In genomic region chr11:125514336-125515101, GRCh38 we compare ENCODE assay signal across 8 cellular contexts. TPM values are rescaled to one million over a fixed set of nuclear protein-coding genes. Genes with fewer than 3 reads are reported as not detected.
DNase-seq lines count a peak whose midpoint lies in the region; ATAC-seq and TF ChIP-seq lines count a peak whose summit lies in the region.

No MANE protein-coding gene starts in this region.

- H3K27me3 Mint-ChIP-seq in activated CD4-positive, alpha-beta T cell treated with anti-CD3 and anti-CD28 coated beads, Interleukin-2, amount 10 ng/mL, durations not matched to agents 24 days and 14 days = no peaks in the 10 kb centered on the region

- H3K9me3 ChIP-seq in WERI-Rb-1 (ENCODE audit: severe bottlenecking) = no peaks in the 10 kb centered on the region

- H3K36me3 Mint-ChIP-seq in activated CD4-positive, alpha-beta T cell treated with anti-CD3 and anti-CD28 coated beads, Interleukin-2, amount 10 ng/mL, durations not matched to agents 24 days and 14 days (ENCODE audit: low read depth) = peaks cover 6% of the 10 kb centered on the region

- DNase-seq in ELF-1 (ENCODE audit: low read depth, low spot score) (peak; percentile 16), Kasumi-1 (lab: John Stamatoyannopoulos, UW) (peak; percentile 94 to 98), fibroblast of peridontal ligament (ENCODE audit: extremely low read depth) (peak; percentile 25), WERI-Rb-1 (no peak), NCI-H1930 (lab: John Stamatoyannopoulos, UW) (no peak)
- peak; percentile 85 for DNase-seq in activated CD4-positive, alpha-beta T cell treated with anti-CD3 and anti-CD28 coated beads, Interleukin-2, amount 10 ng/mL, durations not matched to agents 24 days and 14 days
- DNase-seq in stimulated activated CD8-positive, alpha-beta memory T cell treated with anti-CD3 and anti-CD28 coated beads, Interleukin-7, amount 100 ng/mL, for 48 hours (ENCODE audit: extremely low read depth in 1 of 2, low read depth in 1 of 2) = peak; percentile 33 to 53

- no peak overlapping the region for H3K4me3 ChIP-seq in WERI-Rb-1 (ENCODE audit: low read depth, low read length)

- TF ChIP-seq CTCF in WERI-Rb-1 (IDR thresholded peaks at IDR 0.05; ENCODE audit: low read depth, low read length) = no peak

- H3K27ac Mint-ChIP-seq in activated CD4-positive, alpha-beta T cell treated with anti-CD3 and anti-CD28 coated beads, Interleukin-2, amount 10 ng/mL, durations not matched to agents 24 days and 14 days = peak overlapping the region; percentile 88

- H3K27ac ChIP-seq in WERI-Rb-1 = no peak overlapping the region

- no peaks in the 10 kb centered on the region for H3K27me3 ChIP-seq in WERI-Rb-1 (ENCODE audit: insufficient read depth, low read depth, severe bottlenecking)

- H3K36me3 ChIP-seq in WERI-Rb-1 = no peaks in the 10 kb centered on the region

- ATAC-seq in GM21717 (IDR thresholded peaks at IDR 0.05; ENCODE audit: unreplicated experiment) = peak; percentile 74

- peaks cover 4% of the 10 kb centered on the region for H3K9me3 Mint-ChIP-seq in activated CD4-positive, alpha-beta T cell treated with anti-CD3 and anti-CD28 coated beads, Interleukin-2, amount 10 ng/mL, durations not matched to agents 24 days and 14 days

- H3K4me1 Mint-ChIP-seq in activated CD4-positive, alpha-beta T cell treated with anti-CD3 and anti-CD28 coated beads, Interleukin-2, amount 10 ng/mL, durations not matched to agents 24 days and 14 days = peaks cover 36% of the 10 kb centered on the region

- intact Hi-C loops in activated CD4-positive, alpha-beta T cell treated with anti-CD3 and anti-CD28 coated beads, Interleukin-2, amount 10 ng/mL, durations not matched to agents 24 days and 14 days (cut with micrococcal nuclease) = loop anchor here (1.0 to 5.0 kb wide), 2 partner anchors 56 to 373 kb away; partner anchors contain the start of gene HYLS1

- peak overlapping the region; percentile 29 for H3K4me3 Mint-ChIP-seq in activated CD4-positive, alpha-beta T cell treated with anti-CD3 and anti-CD28 coated beads, Interleukin-2, amount 10 ng/mL, durations not matched to agents 24 days and 14 days

RNA-seq across cellular contexts. Expression of gene FEZ1, which starts 18.5 kb away (rescaled TPM):
- 1.2 and 1.7 TPM in 2 replicates for total RNA-seq in activated CD4-positive, alpha-beta T cell treated with anti-CD3 and anti-CD28 coated beads, Interleukin-2, amount 10 ng/mL, durations not matched to agents 24 days and 14 days

RNA-seq across cellular contexts. Expression of gene EI24, which starts 54.8 kb away (rescaled TPM):
- total RNA-seq in activated CD4-positive, alpha-beta T cell treated with anti-CD3 and anti-CD28 coated beads, Interleukin-2, amount 10 ng/mL, durations not matched to agents 24 days and 14 days = 61.7 TPM in 2 replicates

Comparison
In these comparisons a context has a peak if more than half of its experiments do, and no peak if none do; other contexts are left out.
1. DNase-seq: peak in ELF-1 (single experiment), Kasumi-1 (2 of 2), activated CD4-positive, alpha-beta T cell treated with anti-CD3 and anti-CD28 coated beads, Interleukin-2, amount 10 ng/mL, durations not matched to agents 24 days and 14 days (single experiment), fibroblast of peridontal ligament (single experiment) and stimulated activated CD8-positive, alpha-beta memory T cell treated with anti-CD3 and anti-CD28 coated beads, Interleukin-7, amount 100 ng/mL, for 48 hours (2 of 2); none in WERI-Rb-1 (single experiment) and NCI-H1930 (0 of 2).